In the genomic region with DNA sequence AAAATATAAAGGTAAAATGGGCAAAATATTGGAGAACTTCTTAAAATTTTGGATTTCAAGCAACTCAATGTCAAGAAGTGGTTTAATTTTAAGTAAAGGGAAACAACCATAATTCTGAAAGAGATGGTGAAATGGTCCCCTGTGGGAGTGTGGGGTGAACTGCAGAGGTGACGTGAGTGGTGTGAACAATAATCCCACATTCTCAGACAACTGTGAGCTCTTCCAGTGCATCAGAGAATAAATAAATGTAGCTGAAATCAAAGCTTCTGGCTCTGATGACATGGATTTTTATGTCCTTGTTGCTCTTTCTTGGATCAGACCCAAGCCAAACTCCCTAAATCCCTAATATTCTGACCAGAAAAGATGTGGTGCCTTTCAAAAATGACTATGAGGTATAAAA, we compare ENCODE assay signal across 34 cellular contexts.
"Had no signal": no experiment of that assay in that cellular context is flagged by ENCODE, and none has a peak within 500 bp of the region (broad histone marks: within the 10 kb centered on the region; RNA-seq: fewer than 3 reads in every experiment).

No MANE protein-coding gene starts in this region.

- H3K4me3 ChIP-seq: adrenal gland, body of pancreas, colonic mucosa, dorsolateral prefrontal cortex, gastroesophageal sphincter had no signal

- H3K27me3 Mint-ChIP-seq: dendritic cell treated with granulocyte-macrophage colony-stimulating factor and Interleukin-4, amounts not matched to agents 40 ng/mL and 50 ng/mL, for 4 days had no signal

- H3K27me3 ChIP-seq: adrenal gland, body of pancreas, colonic mucosa, dorsolateral prefrontal cortex, gastroesophageal sphincter had no signal

- DNase-seq: activated B cell treated with CpG ODN at 0.5 μM for 24 hours; activated CD4-positive, alpha-beta T cell treated with anti-CD3 and anti-CD28 coated beads for 48 hours; activated CD4-positive, alpha-beta T cell treated with anti-CD3 and anti-CD28 coated beads, Interleukin-2, amount 50 U/mL, for 1 hour; activated CD4-positive, alpha-beta T cell treated with anti-CD3 and anti-CD28 coated beads, Interleukin-2, amount 50 U/mL, for 48 hours; activated CD8-positive, alpha-beta memory T cell treated with anti-CD3 and anti-CD28 coated beads for 24 hours; activated CD8-positive, alpha-beta T cell treated with anti-CD3 and anti-CD28 coated beads for 36 hours; activated effector memory CD4-positive, alpha-beta T cell treated with Interleukin-2 at 50 U/mL for 16 hours; activated gamma-delta T cell treated with Interleukin-2 at 50 U/mL for 16 hours; activated naive CD4-positive, alpha-beta T cell treated with Interleukin-2 at 50 U/mL for 16 hours; activated naive CD8-positive, alpha-beta T cell treated with anti-CD3 and anti-CD28 coated beads for 36 hours; activated naive CD8-positive, alpha-beta T cell treated with anti-CD3 and anti-CD28 coated beads, Interleukin-2, amount 50 U/mL, for 24 hours; activated T-cell treated with anti-CD3 and anti-CD28 coated beads, Interleukin-2, amount 50 U/mL, for 4 hours; adrenal gland; amygdala; aorta; body of pancreas; central memory CD4-positive, alpha-beta T cell; cerebellar nuclear complex; colonic mucosa; dorsolateral prefrontal cortex; effector memory CD4-positive, alpha-beta T cell; endodermal cell; foreskin melanocyte; T-helper 1 cell; T-helper 17 cell; T1000; WERI-Rb-1 had no signal

- H3K36me3 ChIP-seq: adrenal gland, colonic mucosa, gastroesophageal sphincter, WERI-Rb-1 had no signal

- H3K4me3 Mint-ChIP-seq: activated B cell treated with CpG ODN at 0.5 μM for 24 hours; activated CD8-positive, alpha-beta T cell treated with anti-CD3 and anti-CD28 coated beads for 36 hours; activated naive CD4-positive, alpha-beta T cell treated with anti-CD3 and anti-CD28 coated beads, Interleukin-2, amount 50 U/mL, for 24 hours; activated naive CD8-positive, alpha-beta T cell treated with anti-CD3 and anti-CD28 coated beads for 36 hours; activated naive CD8-positive, alpha-beta T cell treated with anti-CD3 and anti-CD28 coated beads, Interleukin-2, amount 50 U/mL, for 24 hours; activated T-cell treated with anti-CD3 and anti-CD28 coated beads, Interleukin-2, amount 50 U/mL, for 4 hours; activated T-helper 17 cell treated with anti-CD3 and anti-CD28 coated beads, Interleukin-2, amount 50 U/mL, for 72 hours; dendritic cell treated with granulocyte-macrophage colony-stimulating factor and Interleukin-4, amounts not matched to agents 40 ng/mL and 50 ng/mL, for 4 days; endodermal cell; T-helper 17 cell; T-helper 2 cell treated with Interferon-gamma antibody and Interleukin-4, amounts not matched to agents 5 μg/mL and 100 μg/mL, for 36 hours had no signal

- ATAC-seq: activated CD4-positive, CD25-positive, alpha-beta regulatory T cell treated with anti-CD3 and anti-CD28 coated beads, Interleukin-2, amount 50 U/mL, for 24 hours; activated CD8-positive, alpha-beta T cell treated with anti-CD3 and anti-CD28 coated beads for 36 hours; activated naive CD8-positive, alpha-beta T cell treated with anti-CD3 and anti-CD28 coated beads, Interleukin-2, amount 50 U/mL, for 24 hours; activated T-cell treated with anti-CD3 and anti-CD28 coated beads, Interleukin-2, amount 50 U/mL, for 4 hours; activated T-helper 17 cell treated with anti-CD3 and anti-CD28 coated beads, Interleukin-2, amount 50 U/mL, for 72 hours; body of pancreas; esophagus mucosa; gastroesophageal sphincter; T-helper 17 cell had no signal

- H3K9me3 Mint-ChIP-seq: activated B cell treated with CpG ODN at 0.5 μM for 24 hours; activated CD8-positive, alpha-beta T cell treated with anti-CD3 and anti-CD28 coated beads for 36 hours; activated naive CD4-positive, alpha-beta T cell treated with anti-CD3 and anti-CD28 coated beads, Interleukin-2, amount 50 U/mL, for 24 hours; activated naive CD8-positive, alpha-beta T cell treated with anti-CD3 and anti-CD28 coated beads for 36 hours; activated naive CD8-positive, alpha-beta T cell treated with anti-CD3 and anti-CD28 coated beads, Interleukin-2, amount 50 U/mL, for 24 hours; activated T-cell treated with anti-CD3 and anti-CD28 coated beads, Interleukin-2, amount 50 U/mL, for 4 hours; activated T-helper 17 cell treated with anti-CD3 and anti-CD28 coated beads, Interleukin-2, amount 50 U/mL, for 72 hours; dendritic cell treated with granulocyte-macrophage colony-stimulating factor and Interleukin-4, amounts not matched to agents 40 ng/mL and 50 ng/mL, for 4 days; endodermal cell; T-helper 2 cell treated with Interferon-gamma antibody and Interleukin-4, amounts not matched to agents 5 μg/mL and 100 μg/mL, for 36 hours had no signal

- H3K36me3 Mint-ChIP-seq: activated naive CD4-positive, alpha-beta T cell treated with anti-CD3 and anti-CD28 coated beads, Interleukin-2, amount 50 U/mL, for 24 hours; activated naive CD8-positive, alpha-beta T cell treated with anti-CD3 and anti-CD28 coated beads for 36 hours had no signal

- H3K27ac Mint-ChIP-seq: activated B cell treated with CpG ODN at 0.5 μM for 24 hours; activated CD8-positive, alpha-beta T cell treated with anti-CD3 and anti-CD28 coated beads for 36 hours; activated naive CD4-positive, alpha-beta T cell treated with anti-CD3 and anti-CD28 coated beads, Interleukin-2, amount 50 U/mL, for 24 hours; activated naive CD8-positive, alpha-beta T cell treated with anti-CD3 and anti-CD28 coated beads for 36 hours; activated naive CD8-positive, alpha-beta T cell treated with anti-CD3 and anti-CD28 coated beads, Interleukin-2, amount 50 U/mL, for 24 hours; activated T-helper 17 cell treated with anti-CD3 and anti-CD28 coated beads, Interleukin-2, amount 50 U/mL, for 72 hours; dendritic cell treated with granulocyte-macrophage colony-stimulating factor and Interleukin-4, amounts not matched to agents 40 ng/mL and 50 ng/mL, for 4 days; endodermal cell; T-helper 17 cell; T-helper 2 cell treated with Interferon-gamma antibody and Interleukin-4, amounts not matched to agents 5 μg/mL and 100 μg/mL, for 36 hours had no signal

- H3K4me1 Mint-ChIP-seq: activated B cell treated with CpG ODN at 0.5 μM for 24 hours; activated naive CD4-positive, alpha-beta T cell treated with anti-CD3 and anti-CD28 coated beads, Interleukin-2, amount 50 U/mL, for 24 hours; activated naive CD8-positive, alpha-beta T cell treated with anti-CD3 and anti-CD28 coated beads for 36 hours; activated T-helper 17 cell treated with anti-CD3 and anti-CD28 coated beads, Interleukin-2, amount 50 U/mL, for 72 hours; endodermal cell; T-helper 17 cell had no signal

- H3K9me3 ChIP-seq: adrenal gland, body of pancreas, colonic mucosa, gastroesophageal sphincter had no signal

- H3K27ac ChIP-seq: adrenal gland, body of pancreas, colonic mucosa, dorsolateral prefrontal cortex, gastroesophageal sphincter, WERI-Rb-1 had no signal

- H3K4me1 ChIP-seq: adrenal gland, body of pancreas, colonic mucosa, gastroesophageal sphincter had no signal
